ENCODE assay signal across 8 cellular contexts in genomic region chr10:102119417-102120141, GRCh38. TPM values are rescaled to one million over a fixed set of nuclear protein-coding genes. Genes with fewer than 3 reads are reported as not detected.
DNase-seq lines count a peak whose midpoint lies in the region; ATAC-seq and TF ChIP-seq lines count a peak whose summit lies in the region.

No MANE protein-coding gene starts in this region.

- DNase-seq in G401 (ENCODE audit: low spot score) (peak; percentile 78), KG1 (lab: John Stamatoyannopoulos, UW) (peak; percentile 52), dedifferentiated amniotic fluid mesenchymal stem cell (ENCODE audit: extremely low spot score) (peak; percentile 47), kidney tubule cell (ENCODE audit: low spot score) (peak; percentile 70)
- peak; percentile 55 to 59 for DNase-seq in stimulated activated CD4-positive, alpha-beta T cell treated with anti-CD3 and anti-CD28 coated beads, Interleukin-2, amount 100 ng/mL, for 24 hours

- H3K4me3 ChIP-seq in WI38 (ENCODE audit: low read depth, low read length), result peak overlapping the region; percentile 85

- no peak for ATAC-seq in GM18873 (IDR thresholded peaks at IDR 0.05; ENCODE audit: low FRiP score, unreplicated experiment)
- ATAC-seq in GM21360 (IDR thresholded peaks at IDR 0.05; ENCODE audit: unreplicated experiment), result no peak

- in situ Hi-C loops in G401 (cut with HindIII; ENCODE audit: low sequenced_read_pairs), result no loop called here

- no peak for TF ChIP-seq CTCF in WI38 (IDR thresholded peaks at IDR 0.05; ENCODE audit: low read depth, low read length)

RNA-seq across cellular contexts. Expression of gene LDB1, which starts 0.6 kb away (rescaled TPM):
- total RNA-seq in G401 (2014; rRNA removed; shearing (Covaris generic)), result 59.7 and 62.5 TPM in 2 replicates

RNA-seq across cellular contexts. Expression of gene PPRC1, which starts 13.3 kb away (rescaled TPM):
- total RNA-seq in G401 (2014; rRNA removed; shearing (Covaris generic)), result 3.8 and 7.0 TPM in 2 replicates

RNA-seq across cellular contexts. Expression of gene NOLC1, which starts 32.6 kb away (rescaled TPM):
- 137 and 202 TPM in 2 replicates for total RNA-seq in G401 (2014; rRNA removed; shearing (Covaris generic))

RNA-seq across cellular contexts. Expression of gene HPS6, which starts 54.4 kb away (rescaled TPM):
- total RNA-seq in G401 (2014; rRNA removed; shearing (Covaris generic)), result 55.3 and 71.9 TPM in 2 replicates
